ENCODE assay signal across 10 cellular contexts in genomic region chr7:106365252-106366005, GRCh38.
DNase-seq lines count a peak whose midpoint lies in the region; ATAC-seq, FAIRE-seq and TF ChIP-seq lines count a peak whose summit lies in the region.
"Had no signal": no experiment of that assay in that cellular context is flagged by ENCODE, and none has a peak within 500 bp of the region (broad histone marks: within the 10 kb centered on the region; RNA-seq: fewer than 3 reads in every experiment).

No MANE protein-coding gene starts in this region.

- H3K4me1 ChIP-seq in gastroesophageal sphincter, result no peaks in the 10 kb centered on the region
- H3K4me1 ChIP-seq in CD8-positive, alpha-beta T cell (ENCODE audit: insufficient read depth, low read length), result no peaks in the 10 kb centered on the region

- H3K4me3 Mint-ChIP-seq in CD8-positive, alpha-beta T cell, result no peak overlapping the region
- H3K4me3 Mint-ChIP-seq: central memory CD8-positive, alpha-beta T cell; memory B cell had no signal

- TF ChIP-seq POLR2A in gastroesophageal sphincter (IDR thresholded peaks at IDR 0.05), result no peak

- no peaks in the 10 kb centered on the region for H3K9me3 Mint-ChIP-seq in CD8-positive, alpha-beta T cell
- H3K9me3 Mint-ChIP-seq: central memory CD8-positive, alpha-beta T cell; memory B cell had no signal

- intact Hi-C loops in CD8-positive, alpha-beta T cell (cut with DNase I, micrococcal nuclease), result no loop called here

- TF ChIP-seq CTCF in GM10266 (IDR thresholded peaks at IDR 0.05; ENCODE audit: control insufficient read depth, insufficient read depth, low read depth, missing control alignments) (no peak), gastroesophageal sphincter (IDR thresholded peaks at IDR 0.05) (no peak), D721Med (IDR thresholded peaks at IDR 0.05; ENCODE audit: insufficient read depth, missing control alignments) (no peak)
- TF ChIP-seq CTCF in CD8-positive, alpha-beta T cell (IDR thresholded peaks at IDR 0.05), result no peak

- H3K27me3 ChIP-seq in gastroesophageal sphincter, result no peaks in the 10 kb centered on the region
- no peaks in the 10 kb centered on the region for H3K27me3 ChIP-seq in CD8-positive, alpha-beta T cell (ENCODE audit: insufficient read depth, low read length)

- 68 to 72% methylated on average over 2 to 3 of the region's 3 CpGs for WGBS in gastroesophageal sphincter (ENCODE audit: low coverage in 1 of 2), 2 donors

- no peaks in the 10 kb centered on the region for H3K9me3 ChIP-seq in gastroesophageal sphincter
- H3K9me3 ChIP-seq in CD8-positive, alpha-beta T cell (ENCODE audit: low read length), result no peaks in the 10 kb centered on the region

- no peak overlapping the region for H3K27ac Mint-ChIP-seq in CD8-positive, alpha-beta T cell
- H3K27ac Mint-ChIP-seq: memory B cell had no signal

- ATAC-seq in GM21529 (IDR thresholded peaks at IDR 0.05; ENCODE audit: unreplicated experiment) (peak; percentile 76), gastroesophageal sphincter (peak; percentile 85)
- ATAC-seq in CD8-positive, alpha-beta T cell, result no peak

- no peaks in the 10 kb centered on the region for H3K36me3 Mint-ChIP-seq in CD8-positive, alpha-beta T cell
- H3K36me3 Mint-ChIP-seq: memory B cell had no signal

- TF ChIP-seq EP300 in gastroesophageal sphincter (IDR thresholded peaks at IDR 0.05), result no peak

- H3K27me3 Mint-ChIP-seq in CD8-positive, alpha-beta T cell (ENCODE audit: low read depth), result peaks cover 10% of the 10 kb centered on the region

- DNase-seq in GM10266 (ENCODE audit: extremely low spot score) (peak; percentile 26), MV-4-11 (lab: John Stamatoyannopoulos, UW) (peak; percentile 65), NCI-H128 (lab: John Stamatoyannopoulos, UW; ENCODE audit: unreplicated experiment) (no peak), D721Med (ENCODE audit: insufficient read length, low spot score) (no peak), RKO (ENCODE audit: low spot score) (no peak)
- DNase-seq in CD8-positive, alpha-beta T cell, result no peak

- H3K4me3 ChIP-seq in gastroesophageal sphincter, result no peak overlapping the region
- H3K4me3 ChIP-seq in CD8-positive, alpha-beta T cell (ENCODE audit: low read depth, low read length), result no peak overlapping the region

- H3K4me1 Mint-ChIP-seq in CD8-positive, alpha-beta T cell (ENCODE audit: low read depth), result no peaks in the 10 kb centered on the region
- H3K4me1 Mint-ChIP-seq: central memory CD8-positive, alpha-beta T cell; memory B cell had no signal

- no peak overlapping the region for H3K27ac ChIP-seq in gastroesophageal sphincter
- no peak overlapping the region for H3K27ac ChIP-seq in CD8-positive, alpha-beta T cell (ENCODE audit: low read depth, low read length)

- CTCF ChIA-PET in CD8-positive, alpha-beta T cell (lab: Charles Lee), result no interaction called here

- FAIRE-seq in D721Med (lab: Jason Lieb, UNC), result no peak

- POLR2A ChIA-PET in CD8-positive, alpha-beta T cell (lab: Charles Lee), result no interaction called here

- no peaks in the 10 kb centered on the region for H3K36me3 ChIP-seq in gastroesophageal sphincter
- no peaks in the 10 kb centered on the region for H3K36me3 ChIP-seq in CD8-positive, alpha-beta T cell (ENCODE audit: insufficient read depth, low read length)

Comparison
In these comparisons a context has a peak if more than half of its experiments do, and no peak if none do; other contexts are left out.
1. DNase-seq: peak in GM10266 (single experiment) and MV-4-11 (single experiment); none in NCI-H128 (single experiment), CD8-positive, alpha-beta T cell (0 of 7), D721Med (single experiment) and RKO (single experiment).